28 cellular contexts compared by ENCODE assay signal in genomic region chr2:8426577-8426976, GRCh38.
"Had no signal": no experiment of that assay in that cellular context is flagged by ENCODE, and none has a peak within 500 bp of the region (broad histone marks: within the 10 kb centered on the region; RNA-seq: fewer than 3 reads in every experiment).

No MANE protein-coding gene starts in this region.

- H3K4me3 ChIP-seq: esophagus muscularis mucosa, heart right ventricle, left lung, lung, psoas muscle, testis, transverse colon had no signal

- H3K4me1 ChIP-seq: esophagus muscularis mucosa, foreskin keratinocyte, parathyroid adenoma, psoas muscle, testis, transverse colon had no signal

- H2AFZ ChIP-seq: parathyroid adenoma had no signal

- H3K27ac Mint-ChIP-seq: activated CD8-positive, alpha-beta T cell treated with anti-CD3 and anti-CD28 coated beads, Interleukin-2, amount 10 ng/mL, durations not matched to agents 7 days and 5 days; activated naive CD4-positive, alpha-beta T cell treated with anti-CD3 and anti-CD28 coated beads, Interleukin-2, amount 50 U/mL, for 72 hours; dendritic cell treated with granulocyte-macrophage colony-stimulating factor and Interleukin-4, amounts not matched to agents 40 ng/mL and 50 ng/mL, for 4 days; WTC11 had no signal

- H3K36me3 ChIP-seq: esophagus muscularis mucosa, heart right ventricle, left lung, transverse colon had no signal

- H3K27ac ChIP-seq: esophagus muscularis mucosa, foreskin keratinocyte, left lung, parathyroid adenoma, psoas muscle, testis, transverse colon had no signal

- H3K9me3 ChIP-seq: esophagus muscularis mucosa, heart right ventricle, left lung, psoas muscle, testis, transverse colon had no signal

- DNase-seq: activated CD4-positive, alpha-beta T cell treated with anti-CD3 and anti-CD28 coated beads for 1 hour; activated CD8-positive, alpha-beta T cell treated with anti-CD3 and anti-CD28 coated beads, Interleukin-2, amount 10 ng/mL, durations not matched to agents 7 days and 5 days; activated gamma-delta T cell treated with Interleukin-2 at 50 U/mL for 16 hours; anterior cingulate cortex; foreskin keratinocyte; heart right ventricle; kidney glomerular epithelial cell; left lung; mesendoderm; occipital lobe; psoas muscle; stimulated activated CD4-positive, alpha-beta T cell treated with anti-CD3 and anti-CD28 coated beads, Interleukin-15, amount 100 ng/mL, for 24 hours; stimulated activated CD4-positive, alpha-beta T cell treated with anti-CD3 and anti-CD28 coated beads, Interleukin-2, amount 100 ng/mL, for 24 hours; stimulated activated naive CD4-positive, alpha-beta T cell treated with Interleukin-2 at 50 U/mL for 16 hours; T-helper 1 cell; T-helper 9 cell; testis; transverse colon had no signal

- FAIRE-seq: bronchial epithelial cell, TTC549 had no signal

- H3K27me3 ChIP-seq: esophagus muscularis mucosa, foreskin keratinocyte, heart right ventricle, left lung, testis, transverse colon had no signal

- H3K9ac ChIP-seq: parathyroid adenoma had no signal

- H3K36me3 Mint-ChIP-seq: WTC11 had no signal

- H3K9me3 Mint-ChIP-seq: central memory CD8-positive, alpha-beta T cell; dendritic cell treated with granulocyte-macrophage colony-stimulating factor and Interleukin-4, amounts not matched to agents 40 ng/mL and 50 ng/mL, for 4 days had no signal

- ATAC-seq: activated CD8-positive, alpha-beta T cell treated with anti-CD3 and anti-CD28 coated beads, Interleukin-2, amount 10 ng/mL, durations not matched to agents 7 days and 5 days; activated naive CD4-positive, alpha-beta T cell treated with anti-CD3 and anti-CD28 coated beads, Interleukin-2, amount 50 U/mL, for 72 hours; foreskin keratinocyte; left lung; psoas muscle; WTC11 had no signal

- H3K27me3 Mint-ChIP-seq: central memory CD8-positive, alpha-beta T cell had no signal

- H3K4me3 Mint-ChIP-seq: activated CD8-positive, alpha-beta T cell treated with anti-CD3 and anti-CD28 coated beads, Interleukin-2, amount 10 ng/mL, durations not matched to agents 7 days and 5 days; dendritic cell treated with granulocyte-macrophage colony-stimulating factor and Interleukin-4, amounts not matched to agents 40 ng/mL and 50 ng/mL, for 4 days; neural crest cell; WTC11 had no signal
